8 cellular contexts compared by ENCODE assay signal in the genomic region with DNA sequence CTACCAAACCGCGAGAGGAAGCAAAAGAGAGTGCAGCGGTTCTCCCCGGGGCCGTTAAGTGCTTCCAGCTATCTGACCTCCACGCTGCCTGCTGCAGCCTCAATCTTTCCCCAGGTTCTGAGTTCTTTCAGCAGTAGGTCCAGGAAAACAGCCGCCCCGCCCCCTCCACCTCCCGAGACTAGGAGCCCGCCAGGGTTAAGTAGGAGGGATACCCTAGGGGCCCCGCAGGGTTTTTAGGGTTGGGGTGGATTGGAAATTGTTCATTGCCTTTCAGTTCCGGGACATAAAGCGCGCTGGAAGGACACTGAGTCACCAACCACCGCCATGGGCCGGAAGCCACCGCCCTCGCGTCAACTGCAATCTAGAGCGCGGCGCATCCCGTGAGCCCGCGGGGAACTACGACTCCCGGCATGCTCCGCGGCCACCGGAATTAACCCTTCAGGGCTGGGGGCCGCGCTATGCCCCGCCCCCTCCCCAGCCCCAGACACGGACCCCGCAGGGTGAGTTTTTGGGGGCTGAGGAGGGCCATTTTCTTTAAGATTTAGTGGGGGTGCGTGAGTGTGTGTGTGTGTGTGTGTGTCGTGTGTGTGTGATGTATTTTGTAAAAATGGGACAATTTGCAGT. TPM values are rescaled to one million over a fixed set of nuclear protein-coding genes. Genes with fewer than 3 reads are reported as not detected.
A peak's percentile ranks its signal among the peaks of the same experiment; 100 is the strongest.
DNase-seq lines count a peak whose midpoint lies in the region; ATAC-seq and TF ChIP-seq lines count a peak whose summit lies in the region.

Gene MYL6B, plus strand, starts transcription at position 456 of the 624 bp plus-strand sequence. CDS start 1,332 bp downstream, outside the sequence.

- no peaks in the 10 kb centered on the region for H3K9me3 ChIP-seq in fibroblast of lung (ENCODE audit: control insufficient read depth, insufficient read depth, low read depth, low read length)

- DNase-seq in Daoy (ENCODE audit: low read depth): peak; percentile 98
- peak; percentile 97 for DNase-seq in GM23338 (ENCODE audit: low spot score)
- peak; percentile 92 for DNase-seq in LHCN-M2 (ENCODE audit: low read depth)
- peak; percentile 89 for DNase-seq in RPMI7951 (ENCODE audit: low read depth)
- DNase-seq in activated T-helper 1 cell treated with anti-CD3 and anti-CD28 coated beads, Interleukin-12 subunit alpha, Interleukin-12 subunit beta, Interleukin-2, Interleukin-4 antibody, amounts not matched to agents 30 ng/mL and 10 ng/mL and 1 ng/mL, durations not matched to agents 14 hours and 24 hours and 36 hours (ENCODE audit: low spot score): peak; percentile 92
- DNase-seq in fibroblast of lung (ENCODE audit: low read depth in 2 of 2): peak; percentile 88
- peak; percentile 85 to 94 (median 87) for DNase-seq in naive thymus-derived CD8-positive, alpha-beta T cell
- peak; percentile 88 for DNase-seq in stimulated activated naive B cell treated with anti-CD40 and anti-IgM and Interleukin-4, amounts not matched to agents 10 μg/mL and 1 μg/mL and 100 μg/mL, for 72 hours

- H4K20me1 ChIP-seq in GM23338 (replicated peaks; ENCODE audit: insufficient read depth) (no peaks in the 10 kb centered on the region), fibroblast of lung (ENCODE audit: control insufficient read depth, extremely low read depth, insufficient read depth, low read length) (no peaks in the 10 kb centered on the region)

- intact Hi-C loops in activated T-helper 1 cell treated with anti-CD3 and anti-CD28 coated beads, Interleukin-12 subunit alpha, Interleukin-12 subunit beta, Interleukin-2, Interleukin-4 antibody, amounts not matched to agents 30 ng/mL and 10 ng/mL and 1 ng/mL, durations not matched to agents 14 hours and 24 hours and 36 hours (cut with micrococcal nuclease): loop anchor here (1.0 to 10.0 kb wide), 12 partner anchors 8 to 1395 kb away; partner anchors contain the start of genes ATP5F1B, DCTN2, ESYT1 and PA2G4

- H3K4me1 ChIP-seq in GM23338 (ENCODE audit: insufficient read depth): peaks cover 22% of the 10 kb centered on the region
- H3K4me1 ChIP-seq in fibroblast of lung (ENCODE audit: control insufficient read depth, extremely low read depth, insufficient read depth, low read length): peaks cover 14% of the 10 kb centered on the region

- TF ChIP-seq CTCF in GM23338 (conservative IDR thresholded peaks at IDR 0.05; ENCODE audit: low read depth in 2 of 2) (no peak), fibroblast of lung (conservative IDR thresholded peaks at IDR 0.05 in 1 of 2, IDR thresholded peaks at IDR 0.05 in 1 of 2; ENCODE audit: low read depth in 1 of 2, low read length in 2 of 2) (no peak)

- H3K36me3 Mint-ChIP-seq in GM23338 (ENCODE audit: low read depth): peaks cover 20% of the 10 kb centered on the region
- H3K36me3 Mint-ChIP-seq in activated T-helper 1 cell treated with anti-CD3 and anti-CD28 coated beads, Interleukin-12 subunit alpha, Interleukin-12 subunit beta, Interleukin-2, Interleukin-4 antibody, amounts not matched to agents 30 ng/mL and 10 ng/mL and 1 ng/mL, durations not matched to agents 14 hours and 24 hours and 36 hours (ENCODE audit: low read depth): peaks cover 14% of the 10 kb centered on the region
- H3K36me3 Mint-ChIP-seq in naive thymus-derived CD8-positive, alpha-beta T cell: no peaks in the 10 kb centered on the region
- H3K36me3 Mint-ChIP-seq in stimulated activated naive B cell treated with anti-CD40 and anti-IgM and Interleukin-4, amounts not matched to agents 10 μg/mL and 1 μg/mL and 100 μg/mL, for 72 hours: peaks cover 10 to 11% of the 10 kb centered on the region in 2 donors

- H3K27ac Mint-ChIP-seq in GM23338: peak within 1 kb of the TSS; percentile 98
- H3K27ac Mint-ChIP-seq in activated T-helper 1 cell treated with anti-CD3 and anti-CD28 coated beads, Interleukin-12 subunit alpha, Interleukin-12 subunit beta, Interleukin-2, Interleukin-4 antibody, amounts not matched to agents 30 ng/mL and 10 ng/mL and 1 ng/mL, durations not matched to agents 14 hours and 24 hours and 36 hours: peak within 1 kb of the TSS; percentile 99
- peak within 1 kb of the TSS; percentile 93 to 99 (median 98) for H3K27ac Mint-ChIP-seq in naive thymus-derived CD8-positive, alpha-beta T cell
- peak within 1 kb of the TSS; percentile 97 for H3K27ac Mint-ChIP-seq in stimulated activated naive B cell treated with anti-CD40 and anti-IgM and Interleukin-4, amounts not matched to agents 10 μg/mL and 1 μg/mL and 100 μg/mL, for 72 hours

- peaks cover 24% of the 10 kb centered on the region for H3F3A ChIP-seq in GM23338 (replicated peaks; ENCODE audit: low read depth)

- no peaks in the 10 kb centered on the region for H3K9me2 ChIP-seq in GM23338 (ENCODE audit: insufficient read depth)

- H3K4me3 ChIP-seq in GM23338 (peak within 1 kb of the TSS; percentile 90), fibroblast of lung (replicated peaks in 1 of 4; ENCODE audit: control extremely low read depth in 1 of 4, insufficient read depth in 1 of 4, low read depth in 3 of 4, low read length in 4 of 4) (peak within 1 kb of the TSS; percentile 53 to 83 (median 68))

- POLR2A ChIA-PET in naive thymus-derived CD8-positive, alpha-beta T cell (lab: Charles Lee): interaction anchor here (0.6 to 3.1 kb wide), 13 partner anchors 10 to 476 kb away, joined by 3 to 18 read pairs (median 6); partner anchors contain the start of genes CNPY2, PA2G4, RNF41 and SMARCC2

- peak within 1 kb of the TSS; percentile 88 for H2AFZ ChIP-seq in GM23338
- H2AFZ ChIP-seq in fibroblast of lung (ENCODE audit: low read length): peak within 1 kb of the TSS; percentile 65

- H3K27ac ChIP-seq in GM23338 (ENCODE audit: low read depth) (peak within 1 kb of the TSS; percentile 98), fibroblast of lung (ENCODE audit: insufficient read depth, low read length) (peak within 1 kb of the TSS; percentile 76)

- H3K79me2 ChIP-seq in GM23338 (replicated peaks; ENCODE audit: insufficient read depth) (peaks cover 13% of the 10 kb centered on the region; the same call in 1 of the 2 replicates), fibroblast of lung (ENCODE audit: control insufficient read depth, insufficient read depth, low read length) (peaks cover 5% of the 10 kb centered on the region)

- peak; percentile 86 for ATAC-seq in GM23338
- ATAC-seq in naive thymus-derived CD8-positive, alpha-beta T cell: peak; percentile 89 to 91
- ATAC-seq in stimulated activated naive B cell treated with anti-CD40 and anti-IgM and Interleukin-4, amounts not matched to agents 10 μg/mL and 1 μg/mL and 100 μg/mL, for 72 hours (replicated peaks): peak; percentile 90 to 92

- H3K36me3 ChIP-seq in GM23338 (ENCODE audit: insufficient read depth) (0 out of 2 replicates have a peak, but pooled peaks cover 2% of the 10 kb centered on the region), fibroblast of lung (ENCODE audit: control insufficient read depth, insufficient read depth, low read length) (no peaks in the 10 kb centered on the region)

- H3K4me2 ChIP-seq in GM23338 (peak within 1 kb of the TSS; percentile 89), fibroblast of lung (ENCODE audit: extremely low read depth, insufficient read depth, low read length) (peak within 1 kb of the TSS; percentile 92)

- H3K27me3 Mint-ChIP-seq in GM23338 (ENCODE audit: insufficient read depth, low read depth, poor library complexity): peaks cover 15% of the 10 kb centered on the region
- no peaks in the 10 kb centered on the region for H3K27me3 Mint-ChIP-seq in activated T-helper 1 cell treated with anti-CD3 and anti-CD28 coated beads, Interleukin-12 subunit alpha, Interleukin-12 subunit beta, Interleukin-2, Interleukin-4 antibody, amounts not matched to agents 30 ng/mL and 10 ng/mL and 1 ng/mL, durations not matched to agents 14 hours and 24 hours and 36 hours (ENCODE audit: insufficient read depth)
- no peaks in the 10 kb centered on the region for H3K27me3 Mint-ChIP-seq in naive thymus-derived CD8-positive, alpha-beta T cell
- H3K27me3 Mint-ChIP-seq in stimulated activated naive B cell treated with anti-CD40 and anti-IgM and Interleukin-4, amounts not matched to agents 10 μg/mL and 1 μg/mL and 100 μg/mL, for 72 hours: no peaks in the 10 kb centered on the region

- H3K27me3 ChIP-seq in GM23338 (ENCODE audit: insufficient read depth) (no peaks in the 10 kb centered on the region), fibroblast of lung (ENCODE audit: control insufficient read depth, insufficient read depth, low read length) (no peaks in the 10 kb centered on the region)

- peaks cover 23% of the 10 kb centered on the region for H3K4me1 Mint-ChIP-seq in GM23338
- peaks cover 36% of the 10 kb centered on the region for H3K4me1 Mint-ChIP-seq in activated T-helper 1 cell treated with anti-CD3 and anti-CD28 coated beads, Interleukin-12 subunit alpha, Interleukin-12 subunit beta, Interleukin-2, Interleukin-4 antibody, amounts not matched to agents 30 ng/mL and 10 ng/mL and 1 ng/mL, durations not matched to agents 14 hours and 24 hours and 36 hours (ENCODE audit: low read depth)
- H3K4me1 Mint-ChIP-seq in naive thymus-derived CD8-positive, alpha-beta T cell: peaks cover 15 to 45% (median 38%) of the 10 kb centered on the region in 4 donors
- peaks cover 25 to 57% of the 10 kb centered on the region in 2 donors for H3K4me1 Mint-ChIP-seq in stimulated activated naive B cell treated with anti-CD40 and anti-IgM and Interleukin-4, amounts not matched to agents 10 μg/mL and 1 μg/mL and 100 μg/mL, for 72 hours

- peak within 1 kb of the TSS; percentile 96 for H3K4me3 Mint-ChIP-seq in GM23338
- peak within 1 kb of the TSS; percentile 88 for H3K4me3 Mint-ChIP-seq in activated T-helper 1 cell treated with anti-CD3 and anti-CD28 coated beads, Interleukin-12 subunit alpha, Interleukin-12 subunit beta, Interleukin-2, Interleukin-4 antibody, amounts not matched to agents 30 ng/mL and 10 ng/mL and 1 ng/mL, durations not matched to agents 14 hours and 24 hours and 36 hours
- H3K4me3 Mint-ChIP-seq in naive thymus-derived CD8-positive, alpha-beta T cell: peak within 1 kb of the TSS; percentile 81 to 95 (median 92)
- H3K4me3 Mint-ChIP-seq in stimulated activated naive B cell treated with anti-CD40 and anti-IgM and Interleukin-4, amounts not matched to agents 10 μg/mL and 1 μg/mL and 100 μg/mL, for 72 hours: peak within 1 kb of the TSS; percentile 92 to 97

- H3K9me3 Mint-ChIP-seq in GM23338: no peaks in the 10 kb centered on the region; the same call in 1 of the 3 replicates
- H3K9me3 Mint-ChIP-seq in activated T-helper 1 cell treated with anti-CD3 and anti-CD28 coated beads, Interleukin-12 subunit alpha, Interleukin-12 subunit beta, Interleukin-2, Interleukin-4 antibody, amounts not matched to agents 30 ng/mL and 10 ng/mL and 1 ng/mL, durations not matched to agents 14 hours and 24 hours and 36 hours: no peaks in the 10 kb centered on the region
- H3K9me3 Mint-ChIP-seq in naive thymus-derived CD8-positive, alpha-beta T cell: no peaks in the 10 kb centered on the region
- H3K9me3 Mint-ChIP-seq in stimulated activated naive B cell treated with anti-CD40 and anti-IgM and Interleukin-4, amounts not matched to agents 10 μg/mL and 1 μg/mL and 100 μg/mL, for 72 hours: no peaks in the 10 kb centered on the region

- H3K9ac ChIP-seq in fibroblast of lung (ENCODE audit: insufficient read depth, low read length): peak within 1 kb of the TSS; percentile 46

RNA-seq across cellular contexts. Expression of gene MYL6B, which starts in this region (rescaled TPM):
- total RNA-seq in Daoy (2014; rRNA removed; shearing (Covaris generic)): 148 and 156 TPM in 2 replicates
- 96.9 and 103 TPM in 2 replicates for total RNA-seq in GM23338 (2014; rRNA removed; shearing (Covaris generic))
- polyA plus RNA-seq in GM23338 (2016; fragmentation: Nextera tagmentation; extraction: Ambion mirVana) (164 and 170 TPM in 2 replicates), fibroblast of lung (87.7 and 99.1 TPM in 2 replicates)
- total RNA-seq in LHCN-M2 (2014; rRNA removed) (130 and 136 TPM in 2 replicates), fibroblast of lung (71.7 and 98.6 TPM in 2 replicates)
- 216 TPM for polyA plus RNA-seq in LHCN-M2 (2012)
- 62.7 and 64.5 TPM in 2 replicates for total RNA-seq in RPMI7951 (2014; rRNA removed; shearing (Covaris generic))
- total RNA-seq in activated T-helper 1 cell treated with anti-CD3 and anti-CD28 coated beads, Interleukin-12 subunit alpha, Interleukin-12 subunit beta, Interleukin-2, Interleukin-4 antibody, amounts not matched to agents 30 ng/mL and 10 ng/mL and 1 ng/mL, durations not matched to agents 14 hours and 24 hours and 36 hours: 58.8 and 67.6 TPM in 2 replicates
- 163 and 171 TPM in 2 replicates for polyA plus RNA-seq in fibroblast of lung (2012)
- 40.3 and 69.5 TPM in 2 replicates for polyA minus RNA-seq in fibroblast of lung (ENCODE audit: low replicate concordance)
- total RNA-seq in naive thymus-derived CD8-positive, alpha-beta T cell: 1 to 10 TPM; 3.5 to 5.9 TPM
- 1 to 10 TPM; 3.4 to 4.0 (median 3.8) TPM for polyA plus RNA-seq in naive thymus-derived CD8-positive, alpha-beta T cell

Comparison
In these comparisons a context has a peak if more than half of its experiments do, and no peak if none do; other contexts are left out.
1. Peak in every context shown above with its lines: DNase-seq, ATAC-seq, H3K4me3 ChIP-seq and H3K27ac ChIP-seq.
2. RNA of gene MYL6B (polyA plus RNA-seq): 164 to 170 TPM in GM23338 and 87.7 to 171 TPM in fibroblast of lung; 3.4 to 4.0 TPM in naive thymus-derived CD8-positive, alpha-beta T cell; every median in the first group is over 10 times any median in the second.